In genomic region chr3:80187981-80188380, GRCh38 we compare ENCODE assay signal across 20 cellular contexts.
A peak's percentile ranks its signal among the peaks of the same experiment; 100 is the strongest.
DNase-seq lines count a peak whose midpoint lies in the region; ATAC-seq and TF ChIP-seq lines count a peak whose summit lies in the region.
"Had no signal": no experiment of that assay in that cellular context is flagged by ENCODE, and none has a peak within 500 bp of the region (broad histone marks: within the 10 kb centered on the region; RNA-seq: fewer than 3 reads in every experiment).

No MANE protein-coding gene starts in this region.

- H3K9ac ChIP-seq in Karpas-422 (ENCODE audit: low read length), result no peak overlapping the region
- H3K9ac ChIP-seq in PC-3 (ENCODE audit: low read length), result no peak overlapping the region
- H3K9ac ChIP-seq: BLaER1 treated with 17β-estradiol and CSF1 and Interleukin-3, amounts not matched to agents 10 nM and 100 nM had no signal

- POLR2A ChIA-PET in PC-3 (lab: Charles Lee; ENCODE audit: unreplicated experiment), result no interaction called here
- POLR2A ChIA-PET in naive thymus-derived CD4-positive, alpha-beta T cell (lab: Charles Lee), result no interaction called here

- no peaks in the 10 kb centered on the region for H3K36me3 Mint-ChIP-seq in GM23338 (ENCODE audit: low read depth)
- H3K36me3 Mint-ChIP-seq in naive thymus-derived CD4-positive, alpha-beta T cell, result no peaks in the 10 kb centered on the region
- H3K36me3 Mint-ChIP-seq: CD8-positive, alpha-beta T cell had no signal

- no peak overlapping the region for H3K4me2 ChIP-seq in GM23338
- peak overlapping the region; percentile 6 for H3K4me2 ChIP-seq in Karpas-422 (ENCODE audit: low read depth, low read length, poor library complexity, severe bottlenecking)
- peak overlapping the region; percentile 43 for H3K4me2 ChIP-seq in PC-3 (ENCODE audit: low read length)
- H3K4me2 ChIP-seq: A549; BLaER1 treated with 17β-estradiol and CSF1 and Interleukin-3, amounts not matched to agents 10 nM and 100 nM had no signal

- peaks cover 7% of the 10 kb centered on the region for H3K4me1 Mint-ChIP-seq in GM23338
- no peaks in the 10 kb centered on the region for H3K4me1 Mint-ChIP-seq in naive thymus-derived CD4-positive, alpha-beta T cell
- H3K4me1 Mint-ChIP-seq: B cell had no signal

- H3K9me3 ChIP-seq in Karpas-422 (ENCODE audit: low read length), result no peaks in the 10 kb centered on the region
- H3K9me3 ChIP-seq in PC-3 (ENCODE audit: low read length), result no peaks in the 10 kb centered on the region
- no peaks in the 10 kb centered on the region for H3K9me3 ChIP-seq in naive thymus-derived CD4-positive, alpha-beta T cell (ENCODE audit: control insufficient read depth in 2 of 3, low read length in 3 of 3)
- H3K9me3 ChIP-seq: A549; BLaER1 treated with 17β-estradiol and CSF1 and Interleukin-3, amounts not matched to agents 10 nM and 100 nM; Caco-2 had no signal

- intact Hi-C loops in PC-3 (cut with micrococcal nuclease), result no loop called here
- intact Hi-C loops in naive thymus-derived CD4-positive, alpha-beta T cell (cut with micrococcal nuclease), result no loop called here

- H3K9me3 Mint-ChIP-seq in GM23338, result no peaks in the 10 kb centered on the region
- peaks cover 0 to 14% (median 8%) of the 10 kb centered on the region in 11 donors for H3K9me3 Mint-ChIP-seq in naive thymus-derived CD4-positive, alpha-beta T cell

- H3K36me3 ChIP-seq in GM23338 (ENCODE audit: insufficient read depth) (no peaks in the 10 kb centered on the region), Karpas-422 (ENCODE audit: insufficient read depth, low read length) (no peaks in the 10 kb centered on the region), PC-3 (ENCODE audit: low read depth, low read length) (no peaks in the 10 kb centered on the region)
- H3K36me3 ChIP-seq in naive thymus-derived CD4-positive, alpha-beta T cell (ENCODE audit: control insufficient read depth in 2 of 3, insufficient read depth in 3 of 3, low read length in 3 of 3), result no peaks in the 10 kb centered on the region
- H3K36me3 ChIP-seq: BLaER1 treated with 17β-estradiol and CSF1 and Interleukin-3, amounts not matched to agents 10 nM and 100 nM had no signal

- no peaks in the 10 kb centered on the region for H3K27me3 Mint-ChIP-seq in GM23338 (ENCODE audit: insufficient read depth, low read depth, poor library complexity)
- H3K27me3 Mint-ChIP-seq in naive thymus-derived CD4-positive, alpha-beta T cell, result no peaks in the 10 kb centered on the region
- H3K27me3 Mint-ChIP-seq: B cell; CD4-positive, alpha-beta T cell had no signal

- H2AFZ ChIP-seq in GM23338 (0 out of 2 replicates have a peak overlapping the region, but pooled peaks have one; percentile 8), Karpas-422 (ENCODE audit: low read length) (no peak overlapping the region), PC-3 (ENCODE audit: low read length) (no peak overlapping the region)

- no peak overlapping the region for H3K27ac Mint-ChIP-seq in GM23338
- H3K27ac Mint-ChIP-seq in naive thymus-derived CD4-positive, alpha-beta T cell, result no peak overlapping the region
- H3K27ac Mint-ChIP-seq: B cell; CD4-positive, alpha-beta T cell; CD8-positive, alpha-beta T cell had no signal

- H4K20me1 ChIP-seq in GM23338 (replicated peaks; ENCODE audit: insufficient read depth), result no peaks in the 10 kb centered on the region
- H4K20me1 ChIP-seq in Karpas-422 (ENCODE audit: insufficient read depth, low read depth, low read length), result no peaks in the 10 kb centered on the region
- H4K20me1 ChIP-seq in PC-3 (ENCODE audit: low read length), result no peaks in the 10 kb centered on the region
- H4K20me1 ChIP-seq: BLaER1 treated with 17β-estradiol and CSF1 and Interleukin-3, amounts not matched to agents 10 nM and 100 nM had no signal

- H3K79me2 ChIP-seq in GM23338 (replicated peaks; ENCODE audit: insufficient read depth) (no peaks in the 10 kb centered on the region), Karpas-422 (ENCODE audit: low read length) (no peaks in the 10 kb centered on the region), PC-3 (ENCODE audit: low read length) (no peaks in the 10 kb centered on the region)

- H3K4me3 Mint-ChIP-seq in GM23338, result no peak overlapping the region
- H3K4me3 Mint-ChIP-seq in naive thymus-derived CD4-positive, alpha-beta T cell, result no peak overlapping the region
- H3K4me3 Mint-ChIP-seq: B cell; CD4-positive, alpha-beta T cell; CD8-positive, alpha-beta T cell had no signal

- H3K4me1 ChIP-seq in GM23338 (ENCODE audit: insufficient read depth) (no peaks in the 10 kb centered on the region; the same call in 1 of the 2 replicates), Karpas-422 (ENCODE audit: low read length) (peaks cover 13% of the 10 kb centered on the region), PC-3 (ENCODE audit: insufficient read depth, low read length) (peaks cover 51% of the 10 kb centered on the region)
- no peaks in the 10 kb centered on the region for H3K4me1 ChIP-seq in naive thymus-derived CD4-positive, alpha-beta T cell (ENCODE audit: control insufficient read depth in 2 of 2, insufficient read depth in 2 of 2, low read length in 2 of 2)
- H3K4me1 ChIP-seq: A549, Caco-2 had no signal

- H3F3A ChIP-seq in GM23338 (replicated peaks; ENCODE audit: low read depth) (no peaks in the 10 kb centered on the region), PC-3 (ENCODE audit: low read length, unreplicated experiment) (no peaks in the 10 kb centered on the region)

- no TSS peak for BruUV-seq in PC-3 (replicated peaks; lab: Mats Ljungman, UMichigan)

- H3K27ac ChIP-seq in GM23338 (ENCODE audit: low read depth), result no peak overlapping the region
- no peak overlapping the region for H3K27ac ChIP-seq in Karpas-422 (ENCODE audit: low read length)
- H3K27ac ChIP-seq in PC-3 (ENCODE audit: low read length), result peak overlapping the region; percentile 71
- no peak overlapping the region for H3K27ac ChIP-seq in naive thymus-derived CD4-positive, alpha-beta T cell (ENCODE audit: low read depth, low read length)
- H3K27ac ChIP-seq: 22Rv1; A549; BLaER1 treated with 17β-estradiol and CSF1 and Interleukin-3, amounts not matched to agents 10 nM and 100 nM; C4-2B had no signal

- peak; percentile 34 for DNase-seq in NCI-H2107 treated with DMSO at 0.1 percent for 48 hours (lab: John Stamatoyannopoulos, UW; ENCODE audit: unreplicated experiment)
- DNase-seq in NCI-H2107 (lab: John Stamatoyannopoulos, UW), result no peak
- DNase-seq in GM23338 (ENCODE audit: low spot score), result no peak
- DNase-seq in Karpas-422, result peak; percentile 60
- peak; percentile 86 for DNase-seq in PC-3
- no peak for DNase-seq in naive thymus-derived CD4-positive, alpha-beta T cell
- DNase-seq in activated CD8-positive, alpha-beta memory T cell treated with anti-CD3 and anti-CD28 coated beads for 24 hours, result no peak
- DNase-seq: AML-193; Caco-2; Calu3; CD4-positive, alpha-beta T cell; CD8-positive, alpha-beta T cell; DMS79 treated with DMSO at 0.1 percent for 48 hours; GF-D8 had no signal

- no peak for TF ChIP-seq CTCF in GM23338 (conservative IDR thresholded peaks at IDR 0.05; ENCODE audit: low read depth in 2 of 2)
- no peak for TF ChIP-seq CTCF in PC-3 (conservative IDR thresholded peaks at IDR 0.05; ENCODE audit: low read depth, low read length)

- no peak overlapping the region for H3K4me3 ChIP-seq in GM23338
- H3K4me3 ChIP-seq in Karpas-422 (ENCODE audit: low read length), result no peak overlapping the region
- no peak overlapping the region for H3K4me3 ChIP-seq in PC-3 (ENCODE audit: low read length)
- no peak overlapping the region for H3K4me3 ChIP-seq in naive thymus-derived CD4-positive, alpha-beta T cell (ENCODE audit: low read length)
- H3K4me3 ChIP-seq: A549; BLaER1 treated with 17β-estradiol and CSF1 and Interleukin-3, amounts not matched to agents 10 nM and 100 nM had no signal

- H3K9me2 ChIP-seq in GM23338 (ENCODE audit: insufficient read depth) (no peaks in the 10 kb centered on the region), Karpas-422 (replicated peaks; ENCODE audit: insufficient read depth, low read length) (no peaks in the 10 kb centered on the region), PC-3 (replicated peaks; ENCODE audit: low read length) (no peaks in the 10 kb centered on the region)

- ATAC-seq in GM23338 (no peak), PC-3 (peak; percentile 72), GM18517 (IDR thresholded peaks at IDR 0.05; ENCODE audit: unreplicated experiment) (no peak)
- no peak for ATAC-seq in naive thymus-derived CD4-positive, alpha-beta T cell
- ATAC-seq: A549; CD8-positive, alpha-beta T cell had no signal

- CTCF ChIA-PET in PC-3 (lab: Charles Lee), result no interaction called here
- CTCF ChIA-PET in naive thymus-derived CD4-positive, alpha-beta T cell (lab: Charles Lee), result no interaction called here

- H3K27me3 ChIP-seq in GM23338 (ENCODE audit: insufficient read depth) (no peaks in the 10 kb centered on the region), Karpas-422 (ENCODE audit: low read length) (no peaks in the 10 kb centered on the region), PC-3 (ENCODE audit: low read length) (no peaks in the 10 kb centered on the region)
- no peaks in the 10 kb centered on the region for H3K27me3 ChIP-seq in naive thymus-derived CD4-positive, alpha-beta T cell (ENCODE audit: control insufficient read depth in 2 of 2, insufficient read depth in 2 of 2, low read length in 2 of 2)
- H3K27me3 ChIP-seq: BLaER1 treated with 17β-estradiol and CSF1 and Interleukin-3, amounts not matched to agents 10 nM and 100 nM had no signal

TF ChIP-seq in GM23338, 12 proteins besides CTCF, POLR2A, EP300 and RAD21 (continues in another document):
- TF ChIP-seq POLR2AphosphoS5 (IDR thresholded peaks at IDR 0.05; ENCODE audit: low read depth), result no peak
- TF ChIP-seq ETS1 (IDR thresholded peaks at IDR 0.05), result no peak

Comparison
In these comparisons a context has a peak if more than half of its experiments do, and no peak if none do; other contexts are left out.
1. DNase-seq: peak in NCI-H2107 treated with DMSO at 0.1 percent for 48 hours (single experiment), Karpas-422 (single experiment) and PC-3 (single experiment); none in NCI-H2107 (single experiment), GM23338 (single experiment), naive thymus-derived CD4-positive, alpha-beta T cell (0 of 9) and activated CD8-positive, alpha-beta memory T cell treated with anti-CD3 and anti-CD28 coated beads for 24 hours (single experiment).